In the genomic region with DNA sequence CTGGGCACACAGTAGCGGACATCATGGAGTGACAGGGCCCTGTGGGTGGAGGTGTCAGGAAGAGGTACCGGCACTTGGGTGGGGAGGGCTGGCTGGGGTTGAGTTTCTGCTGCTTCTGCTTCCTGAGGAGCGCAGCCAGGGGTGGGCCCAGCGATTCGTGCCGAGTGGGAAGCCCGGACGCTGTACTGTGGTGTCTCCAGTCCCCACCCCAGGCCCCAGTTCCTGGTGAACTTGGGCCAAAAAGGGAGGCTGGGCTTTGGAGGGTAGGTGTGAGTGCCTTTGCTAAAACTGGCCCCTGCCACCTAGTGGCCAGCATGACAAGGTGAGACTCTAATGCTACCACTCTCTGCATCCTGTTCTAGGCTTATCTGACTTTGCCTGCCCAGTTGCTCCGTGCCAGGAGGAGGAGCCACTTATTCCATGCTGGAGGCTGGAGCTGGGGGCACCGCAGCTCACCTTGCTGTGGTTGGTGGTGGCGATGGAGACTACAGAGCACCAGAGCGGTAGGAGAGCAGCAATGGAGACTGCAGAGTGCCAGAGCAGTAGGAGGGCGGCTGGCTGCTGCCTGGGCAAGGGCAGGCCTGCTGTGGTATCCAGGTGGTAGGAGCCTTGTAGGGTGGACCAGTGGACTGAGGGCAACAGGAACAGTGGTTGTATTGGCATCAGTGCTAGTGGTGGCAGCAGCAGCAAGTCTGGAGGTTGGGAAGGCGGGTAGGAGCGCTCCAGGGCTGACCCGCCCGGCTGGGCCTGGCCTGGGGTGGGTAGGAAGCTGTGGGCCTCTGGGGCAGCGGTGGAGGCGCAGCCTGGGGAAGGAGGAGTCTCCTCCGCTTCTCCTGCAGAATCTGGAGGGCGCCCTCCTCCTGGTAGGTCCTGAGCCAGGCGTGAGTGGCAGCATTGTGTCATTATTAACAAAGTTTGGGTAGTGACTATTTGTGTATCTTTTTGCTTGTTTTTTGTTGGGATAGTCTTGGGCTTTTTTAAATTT, we compare ENCODE assay signal across 9 cellular contexts. TPM values are rescaled to one million over a fixed set of nuclear protein-coding genes. Genes with fewer than 3 reads are reported as not detected.
A peak's percentile ranks its signal among the peaks of the same experiment; 100 is the strongest.
DNase-seq lines count a peak whose midpoint lies in the region; ATAC-seq and TF ChIP-seq lines count a peak whose summit lies in the region.
"Had no signal": no experiment of that assay in that cellular context is flagged by ENCODE, and none has a peak within 500 bp of the region (broad histone marks: within the 10 kb centered on the region; RNA-seq: fewer than 3 reads in every experiment).

No MANE protein-coding gene starts in this region.

- peaks cover 54% of the 10 kb centered on the region for H3K4me1 Mint-ChIP-seq in Calu3 (ENCODE audit: low read depth, unreplicated experiment)
- H3K4me1 Mint-ChIP-seq in chondrocyte (ENCODE audit: low read depth) = peaks cover 14% of the 10 kb centered on the region
- peaks cover 16 to 37% of the 10 kb centered on the region in 2 donors for H3K4me1 Mint-ChIP-seq in natural killer cell

- in situ Hi-C loops in SK-MEL-5 (cut with HindIII; ENCODE audit: low pct_unique_long_range_greater_than_20kb, low sequenced_read_pairs) = no loop called here

- H3K36me3 Mint-ChIP-seq in Calu3 (ENCODE audit: insufficient read depth, unreplicated experiment) (peaks cover 34% of the 10 kb centered on the region), chondrocyte (ENCODE audit: low read depth) (no peaks in the 10 kb centered on the region), natural killer cell (no peaks in the 10 kb centered on the region)

- H3K4me3 Mint-ChIP-seq in Calu3 (ENCODE audit: low read depth, unreplicated experiment) = peak overlapping the region; percentile 84
- H3K4me3 Mint-ChIP-seq in chondrocyte (ENCODE audit: unreplicated experiment) = no peak overlapping the region
- peak overlapping the region; percentile 74 for H3K4me3 Mint-ChIP-seq in natural killer cell

- BruUV-seq in Calu3 (replicated peaks; lab: Mats Ljungman, UMichigan) = no TSS peak

- H3K9me3 Mint-ChIP-seq in Calu3 (ENCODE audit: low read depth, unreplicated experiment) (no peaks in the 10 kb centered on the region), chondrocyte (ENCODE audit: low read depth) (no peaks in the 10 kb centered on the region), natural killer cell (no peaks in the 10 kb centered on the region)

- no peak overlapping the region for H3K4me3 ChIP-seq in coronary artery

- peak; percentile 72 for TF ChIP-seq CTCF in Calu3 (IDR thresholded peaks at IDR 0.05; ENCODE audit: unreplicated experiment)
- peak; percentile 69 for TF ChIP-seq CTCF in chondrocyte (IDR thresholded peaks at IDR 0.05)
- peak; percentile 44 for TF ChIP-seq CTCF in natural killer cell (IDR thresholded peaks at IDR 0.05)
- TF ChIP-seq CTCF in coronary artery (IDR thresholded peaks at IDR 0.05) = no peak

- H3K27me3 Mint-ChIP-seq in Calu3 (ENCODE audit: unreplicated experiment) (peaks cover 22% of the 10 kb centered on the region), chondrocyte (ENCODE audit: low read depth) (peaks cover 3% of the 10 kb centered on the region), natural killer cell (ENCODE audit: low read depth in 2 of 2) (peaks cover 16 to 21% of the 10 kb centered on the region in 2 donors)

- no peak overlapping the region for H3K27ac ChIP-seq in coronary artery

- peak; percentile 68 for DNase-seq in Calu3
- DNase-seq in HK-2 (ENCODE audit: unreplicated experiment) = peak; percentile 33
- peak; percentile 93 for DNase-seq in SK-MEL-5 (ENCODE audit: low read depth, low spot score)
- no peak for DNase-seq in chondrocyte (ENCODE audit: low spot score)
- no peak for DNase-seq in natural killer cell
- no peak for DNase-seq in coronary artery (ENCODE audit: low spot score)
- DNase-seq in superior temporal gyrus (ENCODE audit: extremely low spot score) = no peak
- DNase-seq in DMS114 treated with DMSO at 0.1 percent for 48 hours (lab: John Stamatoyannopoulos, UW; ENCODE audit: unreplicated experiment) = no peak

- intact Hi-C loops in Calu3 (cut with micrococcal nuclease; ENCODE audit: unreplicated experiment) (loop anchor here (1.0 kb wide), 1 partner anchor 104 kb away; no protein-coding TSS in a partner anchor), natural killer cell (cut with micrococcal nuclease) (loop anchor here (1.0 to 10.0 kb wide), 2 partner anchors 104 to 268 kb away; partner anchors contain the start of gene FBXO7)

- H3K27ac Mint-ChIP-seq in Calu3 (ENCODE audit: unreplicated experiment) = no peak overlapping the region
- H3K27ac Mint-ChIP-seq in chondrocyte (ENCODE audit: unreplicated experiment) = no peak overlapping the region
- H3K27ac Mint-ChIP-seq in natural killer cell = peak overlapping the region in 1 of 2 donors; percentile 46

- ATAC-seq in natural killer cell = peak in 2 of 3 donors; percentile 25 to 59

- CTCF ChIA-PET in Calu3 (lab: Charles Lee) = interaction anchor here (1.0 to 1.4 kb wide), 2 partner anchors 59 to 266 kb away, joined by 4 to 6 read pairs; no protein-coding TSS in a partner anchor

RNA-seq across cellular contexts. Expression of gene RFPL2, which starts 2.2 kb away (rescaled TPM):
- total RNA-seq in Calu3 (2022) (0.52 and 0.71 TPM in 2 replicates), chondrocyte (0.22 TPM in 1 of 3 replicates, not detected in the others), natural killer cell (under 1 TPM in 2 of 3 donors, not detected in 1; 0.14 to 0.34 TPM)
- total RNA-seq in SK-MEL-5 (2014; rRNA removed; shearing (Covaris generic)) = 4.1 and 5.3 TPM in 2 replicates
- 6.3 and 6.9 TPM in 2 replicates for polyA plus RNA-seq in SK-MEL-5 (2015; cell fraction: cytosol; rRNA removed)
- 38.2 and 38.6 TPM in 2 replicates for polyA plus RNA-seq in SK-MEL-5 (2015; cell fraction: nucleus; rRNA removed)

RNA-seq across cellular contexts. Expression of gene C22orf42, which starts 48.0 kb away (rescaled TPM):
- total RNA-seq in Calu3 (2022) (not detected in 2 replicates), chondrocyte (not detected in 3 replicates), natural killer cell (not detected)
- not detected in 2 replicates for total RNA-seq in SK-MEL-5 (2014; rRNA removed; shearing (Covaris generic))
- not detected in 2 replicates for polyA plus RNA-seq in SK-MEL-5 (2015; cell fraction: cytosol; rRNA removed)
- polyA plus RNA-seq in SK-MEL-5 (2015; cell fraction: nucleus; rRNA removed) = not detected in 2 replicates
- total RNA-seq: NCI-H460 had no signal

RNA-seq across cellular contexts. Expression of gene SLC5A4, which starts 48.1 kb away (rescaled TPM):
- not detected in 2 replicates for total RNA-seq in Calu3 (2022)
- 134 and 146 TPM in 2 replicates for total RNA-seq in SK-MEL-5 (2014; rRNA removed; shearing (Covaris generic))
- polyA plus RNA-seq in SK-MEL-5 (2015; cell fraction: cytosol; rRNA removed) = 40.4 and 57.4 TPM in 2 replicates
- polyA plus RNA-seq in SK-MEL-5 (2015; cell fraction: nucleus; rRNA removed) = 92.2 and 110 TPM in 2 replicates
- not detected in 3 replicates for total RNA-seq in chondrocyte
- not detected for total RNA-seq in natural killer cell
- total RNA-seq: NCI-H460 had no signal

Comparison
In these comparisons a context has a peak if more than half of its experiments do, and no peak if none do; other contexts are left out.
1. DNase-seq: peak in Calu3 (single experiment), HK-2 (single experiment) and SK-MEL-5 (single experiment); none in chondrocyte (single experiment), natural killer cell (single experiment), coronary artery (single experiment), superior temporal gyrus (single experiment) and DMS114 treated with DMSO at 0.1 percent for 48 hours (single experiment).
2. RNA of gene SLC5A4, which starts 48.1 kb away (total RNA-seq): 134 to 146 TPM in SK-MEL-5; not detected in chondrocyte, not detected in Calu3 and not detected in natural killer cell; every median in the first group is over 100 times any median in the second.